8 cellular contexts compared by ENCODE assay signal in genomic region chr3:186930143-186930638, GRCh38. TPM values are rescaled to one million over a fixed set of nuclear protein-coding genes. Genes with fewer than 3 reads are reported as not detected.
DNase-seq lines count a peak whose midpoint lies in the region; ATAC-seq, FAIRE-seq and TF ChIP-seq lines count a peak whose summit lies in the region.

TSS of gene ST6GAL1 (plus strand) at chr3:186930526. CDS start at chr3:187042704, 112,178 bp downstream.

- no peaks in the 10 kb centered on the region for H3K27me3 ChIP-seq in mononuclear cell (ENCODE audit: insufficient read depth, low read length)

- H3K4me3 ChIP-seq in epithelial cell of esophagus (ENCODE audit: low read length) (peak within 1 kb of the TSS; percentile 68), mononuclear cell (ENCODE audit: low read length) (peak within 1 kb of the TSS; percentile 88)

- H3K9me3 ChIP-seq in mononuclear cell (ENCODE audit: low read depth, low read length), result no peaks in the 10 kb centered on the region

- no peak for TF ChIP-seq CTCF in epithelial cell of esophagus (IDR thresholded peaks at IDR 0.05; ENCODE audit: insufficient read depth, low read depth, low read length, missing control alignments)

- FAIRE-seq in GM18507 (lab: Jason Lieb, UNC), result peak; percentile 87

- peak; percentile 64 for ATAC-seq in HG02884 (IDR thresholded peaks at IDR 0.05; ENCODE audit: unreplicated experiment)

- DNase-seq in GM18507 (ENCODE audit: extremely low spot score, insufficient read length, low read depth) (no peak), NOMO-1 (lab: John Stamatoyannopoulos, UW; ENCODE audit: unreplicated experiment in 2 of 2) (peak; percentile 88), epithelial cell of esophagus (ENCODE audit: low read depth) (peak; percentile 66), DMS153 (lab: John Stamatoyannopoulos, UW) (no peak)
- DNase-seq in activated CD8-positive, alpha-beta memory T cell treated with anti-CD3 and anti-CD28 coated beads, Interleukin-2, amount 50 U/mL, for 48 hours, result peak; percentile 87
- peak; percentile 64 for DNase-seq in stimulated activated CD8-positive, alpha-beta memory T cell treated with anti-CD3 and anti-CD28 coated beads, Interleukin-4, amount 100 ng/mL, for 24 hours (ENCODE audit: low read depth)

- peaks cover 25% of the 10 kb centered on the region for H3K4me1 ChIP-seq in mononuclear cell (ENCODE audit: insufficient read depth, low read length)

RNA-seq across cellular contexts. Expression of gene ST6GAL1, which starts in this region (rescaled TPM):
- total RNA-seq in mononuclear cell, result 38.8 TPM

Comparison
In these comparisons a context has a peak if more than half of its experiments do, and no peak if none do; other contexts are left out.
1. DNase-seq: peak in NOMO-1 (2 of 2), activated CD8-positive, alpha-beta memory T cell treated with anti-CD3 and anti-CD28 coated beads, Interleukin-2, amount 50 U/mL, for 48 hours (single experiment), epithelial cell of esophagus (single experiment) and stimulated activated CD8-positive, alpha-beta memory T cell treated with anti-CD3 and anti-CD28 coated beads, Interleukin-4, amount 100 ng/mL, for 24 hours (single experiment); none in GM18507 (single experiment) and DMS153 (single experiment).